Comparison of ENCODE assay signal across 22 cellular contexts in genomic region chr4:6847134-6847533, GRCh38.
"Had no signal": no experiment of that assay in that cellular context is flagged by ENCODE, and none has a peak within 500 bp of the region (broad histone marks: within the 10 kb centered on the region; RNA-seq: fewer than 3 reads in every experiment).

No MANE protein-coding gene starts in this region.

- H3K4me1 ChIP-seq: breast epithelium, testis, uterus had no signal

- H3K27me3 Mint-ChIP-seq: activated B cell treated with CpG ODN at 0.5 μM for 24 hours; activated CD4-positive, alpha-beta memory T cell treated with anti-CD3 and anti-CD28 coated beads for 36 hours; activated CD4-positive, alpha-beta T cell treated with anti-CD3 and anti-CD28 coated beads for 36 hours; activated naive CD8-positive, alpha-beta T cell treated with anti-CD3 and anti-CD28 coated beads, Interleukin-2, amount 10 ng/mL, durations not matched to agents 7 days and 5 days; memory B cell; stimulated activated naive B cell treated with anti-CD40 and anti-IgM and Interleukin-4, amounts not matched to agents 10 μg/mL and 1 μg/mL and 100 μg/mL, for 72 hours had no signal

- H3K9me3 Mint-ChIP-seq: activated B cell treated with CpG ODN at 0.5 μM for 24 hours; memory B cell; stimulated activated naive B cell treated with anti-CD40 and anti-IgM and Interleukin-4, amounts not matched to agents 10 μg/mL and 1 μg/mL and 100 μg/mL, for 72 hours had no signal

- H3K9me3 ChIP-seq: breast epithelium, testis, uterus had no signal

- H3K27ac ChIP-seq: breast epithelium, coronary artery, esophagus muscularis mucosa, gastroesophageal sphincter, testis, uterus had no signal

- H3K4me3 ChIP-seq: breast epithelium, coronary artery, esophagus muscularis mucosa, gastroesophageal sphincter, testis, uterus had no signal

- H3K27ac Mint-ChIP-seq: activated B cell treated with CpG ODN at 0.5 μM for 24 hours; activated CD4-positive, alpha-beta memory T cell treated with anti-CD3 and anti-CD28 coated beads for 36 hours; activated CD4-positive, alpha-beta T cell treated with anti-CD3 and anti-CD28 coated beads for 36 hours; activated naive CD4-positive, alpha-beta T cell treated with anti-CD3 and anti-CD28 coated beads for 36 hours; activated naive CD8-positive, alpha-beta T cell treated with anti-CD3 and anti-CD28 coated beads, Interleukin-2, amount 10 ng/mL, durations not matched to agents 7 days and 5 days; memory B cell; nephron; stimulated activated naive B cell treated with anti-CD40 and anti-IgM and Interleukin-4, amounts not matched to agents 10 μg/mL and 1 μg/mL and 100 μg/mL, for 72 hours had no signal

- H3K4me3 Mint-ChIP-seq: activated B cell treated with CpG ODN at 0.5 μM for 24 hours; activated CD4-positive, alpha-beta memory T cell treated with anti-CD3 and anti-CD28 coated beads for 36 hours; activated CD4-positive, alpha-beta T cell treated with anti-CD3 and anti-CD28 coated beads for 36 hours; activated naive CD4-positive, alpha-beta T cell treated with anti-CD3 and anti-CD28 coated beads for 36 hours; activated naive CD8-positive, alpha-beta T cell treated with anti-CD3 and anti-CD28 coated beads, Interleukin-2, amount 10 ng/mL, durations not matched to agents 7 days and 5 days; memory B cell; nephron; stimulated activated naive B cell treated with anti-CD40 and anti-IgM and Interleukin-4, amounts not matched to agents 10 μg/mL and 1 μg/mL and 100 μg/mL, for 72 hours had no signal

- H3K36me3 ChIP-seq: breast epithelium, uterus had no signal

- DNase-seq: activated B cell treated with CpG ODN at 0.5 μM for 24 hours; activated CD4-positive, alpha-beta memory T cell treated with anti-CD3 and anti-CD28 coated beads for 36 hours; activated CD4-positive, alpha-beta T cell treated with anti-CD3 and anti-CD28 coated beads for 36 hours; activated naive CD4-positive, alpha-beta T cell treated with anti-CD3 and anti-CD28 coated beads for 36 hours; activated naive CD8-positive, alpha-beta T cell treated with anti-CD3 and anti-CD28 coated beads, Interleukin-2, amount 10 ng/mL, durations not matched to agents 7 days and 5 days; activated T-cell treated with anti-CD3 and anti-CD28 coated beads, Interleukin-2, amount 50 U/mL, for 48 hours; amniotic stem cell; nucleus accumbens; posterior cingulate gyrus; stimulated activated CD4-positive, alpha-beta T cell treated with anti-CD3 and anti-CD28 coated beads, Interleukin-2, amount 100 ng/mL, for 48 hours; stimulated activated CD8-positive, alpha-beta memory T cell treated with anti-CD3 and anti-CD28 coated beads, Interleukin-4, amount 100 ng/mL, for 48 hours; stimulated activated naive B cell treated with anti-CD40 and anti-IgM and Interleukin-4, amounts not matched to agents 10 μg/mL and 1 μg/mL and 100 μg/mL, for 72 hours; T-helper 1 cell; testis; trophoblast cell; uterus had no signal

- H3K27me3 ChIP-seq: breast epithelium, esophagus muscularis mucosa, gastroesophageal sphincter, testis, uterus had no signal

- ATAC-seq: activated CD4-positive, alpha-beta T cell treated with anti-CD3 and anti-CD28 coated beads for 36 hours; gastroesophageal sphincter; stimulated activated naive B cell treated with anti-CD40 and anti-IgM and Interleukin-4, amounts not matched to agents 10 μg/mL and 1 μg/mL and 100 μg/mL, for 72 hours had no signal

- H3K4me1 Mint-ChIP-seq: activated B cell treated with CpG ODN at 0.5 μM for 24 hours had no signal
